ENCODE assay signal across 18 cellular contexts in genomic region chr6:37298958-37299357, GRCh38. TPM values are rescaled to one million over a fixed set of nuclear protein-coding genes. Genes with fewer than 3 reads are reported as not detected.
DNase-seq lines count a peak whose midpoint lies in the region; ATAC-seq and TF ChIP-seq lines count a peak whose summit lies in the region.
"Had no signal": no experiment of that assay in that cellular context is flagged by ENCODE, and none has a peak within 500 bp of the region (broad histone marks: within the 10 kb centered on the region; RNA-seq: fewer than 3 reads in every experiment).

No MANE protein-coding gene starts in this region.

- H3K79me2 ChIP-seq in GM23338 (replicated peaks; ENCODE audit: insufficient read depth): no peaks in the 10 kb centered on the region

- H3K4me3 Mint-ChIP-seq in GM23338: no peak overlapping the region
- H3K4me3 Mint-ChIP-seq: CD8-positive, alpha-beta memory T cell had no signal

- peak overlapping the region; percentile 40 for H3K27ac ChIP-seq in KOPT-K1 (ENCODE audit: low read depth, low read length, poor library complexity, severe bottlenecking)
- no peak overlapping the region for H3K27ac ChIP-seq in GM23338 (ENCODE audit: low read depth)
- H3K27ac ChIP-seq: BLaER1 treated with 17β-estradiol and CSF1 and Interleukin-3, amounts not matched to agents 10 nM and 100 nM; SJCRH30 had no signal

- no peaks in the 10 kb centered on the region for H3K27me3 ChIP-seq in GM23338 (ENCODE audit: insufficient read depth)
- H3K27me3 ChIP-seq: BLaER1 treated with 17β-estradiol and CSF1 and Interleukin-3, amounts not matched to agents 10 nM and 100 nM; SJCRH30 had no signal

- H3K4me2 ChIP-seq in GM23338: no peak overlapping the region
- H3K4me2 ChIP-seq: BLaER1 treated with 17β-estradiol and CSF1 and Interleukin-3, amounts not matched to agents 10 nM and 100 nM had no signal

- peaks cover 3% of the 10 kb centered on the region; the same call in 1 of the 2 replicates for H4K20me1 ChIP-seq in GM23338 (replicated peaks; ENCODE audit: insufficient read depth)
- H4K20me1 ChIP-seq: BLaER1 treated with 17β-estradiol and CSF1 and Interleukin-3, amounts not matched to agents 10 nM and 100 nM had no signal

- peak; percentile 75 for ATAC-seq in GM19452 (IDR thresholded peaks at IDR 0.05; ENCODE audit: unreplicated experiment)
- peak; percentile 55 for ATAC-seq in HG03060 (IDR thresholded peaks at IDR 0.05; ENCODE audit: low read depth, unreplicated experiment)
- ATAC-seq in GM23338: no peak
- ATAC-seq in GM19328 (IDR thresholded peaks at IDR 0.05; ENCODE audit: unreplicated experiment): no peak
- no peak for ATAC-seq in HG03457 (IDR thresholded peaks at IDR 0.05; ENCODE audit: unreplicated experiment)

- no peak overlapping the region for H2AFZ ChIP-seq in GM23338

- in situ Hi-C loops in GM13977 (cut with MboI; ENCODE audit: low pct_unique_long_range_greater_than_20kb, low sequenced_read_pairs, unreplicated experiment): no loop called here

- H3K36me3 ChIP-seq in KOPT-K1 (ENCODE audit: insufficient read depth, low read length) (peaks cover 84% of the 10 kb centered on the region), GM23338 (ENCODE audit: insufficient read depth) (peaks cover 2% of the 10 kb centered on the region; the same call in 1 of the 2 replicates)

- no peaks in the 10 kb centered on the region for H3F3A ChIP-seq in GM23338 (replicated peaks; ENCODE audit: low read depth)

- peaks cover 16% of the 10 kb centered on the region for H3K9me3 ChIP-seq in KOPT-K1 (ENCODE audit: insufficient read depth, low read length, poor library complexity, severe bottlenecking)
- H3K9me3 ChIP-seq: SJCRH30 had no signal

- no peak overlapping the region for H3K27ac Mint-ChIP-seq in GM23338
- H3K27ac Mint-ChIP-seq: CD8-positive, alpha-beta memory T cell had no signal

- no peaks in the 10 kb centered on the region for H3K4me1 ChIP-seq in GM23338 (ENCODE audit: insufficient read depth)
- H3K4me1 ChIP-seq: SJCRH30 had no signal

- H3K9me2 ChIP-seq in GM23338 (ENCODE audit: insufficient read depth): no peaks in the 10 kb centered on the region

- H3K4me1 Mint-ChIP-seq in GM23338: no peaks in the 10 kb centered on the region
- H3K4me1 Mint-ChIP-seq: CD8-positive, alpha-beta memory T cell had no signal

- no peaks in the 10 kb centered on the region for H3K27me3 Mint-ChIP-seq in GM23338 (ENCODE audit: insufficient read depth, low read depth, poor library complexity)
- H3K27me3 Mint-ChIP-seq: CD8-positive, alpha-beta memory T cell had no signal

- DNase-seq in GM13977 (ENCODE audit: low spot score): peak; percentile 46
- DNase-seq in GM23338 (ENCODE audit: low spot score): no peak
- DNase-seq in NOMO-1 treated with DMSO at 0.1 percent for 48 hours (lab: John Stamatoyannopoulos, UW; ENCODE audit: unreplicated experiment): no peak
- DNase-seq: CD8-positive, alpha-beta memory T cell; DMS79 treated with DMSO at 0.1 percent for 48 hours; H7; NCI-H1092 treated with DMSO at 0.1 percent for 48 hours; NCI-H146; NCI-H2029 treated with DMSO at 0.1 percent for 48 hours; NCI-H2171; NCI-H526; SJCRH30 had no signal

- H3K36me3 Mint-ChIP-seq in GM23338 (ENCODE audit: low read depth): peaks cover 40% of the 10 kb centered on the region

- TF ChIP-seq CTCF in GM13977 (IDR thresholded peaks at IDR 0.05; ENCODE audit: extremely low read depth, insufficient read depth, missing control alignments): no peak
- TF ChIP-seq CTCF in GM23338 (conservative IDR thresholded peaks at IDR 0.05; ENCODE audit: low read depth in 2 of 2): no peak

- H3K9me3 Mint-ChIP-seq in GM23338: no peaks in the 10 kb centered on the region; the same call in 2 of the 3 replicates

- H3K4me3 ChIP-seq in GM23338: no peak overlapping the region
- H3K4me3 ChIP-seq: BLaER1 treated with 17β-estradiol and CSF1 and Interleukin-3, amounts not matched to agents 10 nM and 100 nM; SJCRH30 had no signal

TF ChIP-seq in GM23338, 12 proteins besides CTCF, POLR2A, EP300 and RAD21 (continues in another document):
- TF ChIP-seq ZNF331 (CRISPR knock-in tag; IDR thresholded peaks at IDR 0.05; ENCODE audit: low read depth): no peak
- TF ChIP-seq ETS1 (IDR thresholded peaks at IDR 0.05): no peak
- TF ChIP-seq STAT1 (IDR thresholded peaks at IDR 0.05; ENCODE audit: unreplicated experiment): no peak
- no peak for TF ChIP-seq NANOG (IDR thresholded peaks at IDR 0.05; ENCODE audit: borderline replicate concordance)
- TF ChIP-seq ZNF114 (CRISPR knock-in tag; IDR thresholded peaks at IDR 0.05): no peak
- TF ChIP-seq EZH2phosphoT487 (IDR thresholded peaks at IDR 0.05; ENCODE audit: unreplicated experiment): no peak
- no peak for TF ChIP-seq REST (IDR thresholded peaks at IDR 0.05; ENCODE audit: unreplicated experiment)
- no peak for TF ChIP-seq CREB1 (CRISPR knock-in tag; IDR thresholded peaks at IDR 0.05; ENCODE audit: low read depth)
- no peak for TF ChIP-seq JUNB (IDR thresholded peaks at IDR 0.05; ENCODE audit: unreplicated experiment)
- no peak for TF ChIP-seq POLR2AphosphoS5 (IDR thresholded peaks at IDR 0.05; ENCODE audit: low read depth)

RNA-seq across cellular contexts. Expression of gene TMEM217, which starts 41.0 kb away (rescaled TPM):
- 1.0 TPM in 1 of 2 replicates, not detected in the other for total RNA-seq in GM23338 (2014; rRNA removed; shearing (Covaris generic))
- 0.77 and 1.3 TPM in 2 replicates for polyA plus RNA-seq in GM23338 (2016; fragmentation: Nextera tagmentation; extraction: Ambion mirVana)

RNA-seq across cellular contexts. Expression of gene TBC1D22B, which starts 41.4 kb away (rescaled TPM):
- total RNA-seq in GM23338 (2014; rRNA removed; shearing (Covaris generic)): 15.7 and 19.9 TPM in 2 replicates
- 6.6 and 9.1 TPM in 2 replicates for polyA plus RNA-seq in GM23338 (2016; fragmentation: Nextera tagmentation; extraction: Ambion mirVana)

RNA-seq across cellular contexts. Expression of gene RNF8, which starts 54.8 kb away (rescaled TPM):
- 35.1 and 41.6 TPM in 2 replicates for total RNA-seq in GM23338 (2014; rRNA removed; shearing (Covaris generic))
- 48.9 and 55.2 TPM in 2 replicates for polyA plus RNA-seq in GM23338 (2016; fragmentation: Nextera tagmentation; extraction: Ambion mirVana)

Comparison
In these comparisons a context has a peak if more than half of its experiments do, and no peak if none do; other contexts are left out.
1. ATAC-seq: peak in GM19452 (single experiment) and HG03060 (single experiment); none in GM23338 (single experiment), GM19328 (single experiment) and HG03457 (single experiment).